ENCODE assay signal across 8 cellular contexts in the genomic region with DNA sequence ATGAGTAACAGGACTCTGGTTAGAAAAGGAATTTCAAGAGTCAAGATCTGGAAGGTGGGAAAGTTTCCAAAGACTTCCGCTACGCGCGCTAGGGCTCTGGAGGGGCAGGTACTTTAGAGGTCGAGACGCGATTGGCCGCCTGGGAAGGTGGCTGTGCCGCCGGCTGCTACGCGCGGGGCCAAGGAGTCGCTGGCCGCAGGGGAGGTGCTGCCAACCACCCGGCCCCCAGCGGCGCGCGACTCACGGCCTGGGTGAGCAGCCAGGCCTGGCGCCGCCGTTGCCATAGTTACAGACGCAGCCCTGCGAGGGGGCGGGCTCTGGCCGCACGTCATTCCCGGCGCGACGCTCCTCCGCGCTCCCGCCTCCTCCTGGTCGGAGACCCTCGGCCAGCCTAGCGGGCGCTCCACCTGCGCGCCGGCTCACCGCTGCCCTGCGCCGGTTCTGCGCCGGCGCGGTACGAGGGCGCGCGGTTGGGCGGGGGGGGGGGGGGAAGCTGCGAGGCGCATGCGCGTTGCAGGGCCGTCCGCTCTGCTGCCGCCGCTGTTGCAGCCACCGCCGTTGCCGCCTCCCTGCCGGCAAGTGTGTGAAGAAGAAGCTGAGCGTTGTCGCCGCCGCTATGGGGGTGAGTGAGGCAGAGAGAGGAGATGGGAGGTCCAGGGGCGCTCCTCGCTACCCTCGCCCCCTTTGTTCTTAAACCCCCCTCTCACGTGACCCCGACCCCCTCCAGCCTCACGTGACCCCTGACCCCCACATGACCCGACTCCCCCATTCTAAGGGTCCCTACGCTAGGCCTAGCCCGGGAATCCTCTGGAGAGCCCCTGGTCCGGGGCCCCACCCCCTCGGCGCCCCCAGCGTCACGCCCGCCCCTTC. TPM values are rescaled to one million over a fixed set of nuclear protein-coding genes. Genes with fewer than 3 reads are reported as not detected.
DNase-seq lines count a peak whose midpoint lies in the region; ATAC-seq lines count a peak whose summit lies in the region.

TSS of gene NAA40 (plus strand) at position 522 of the 870 bp plus-strand sequence. CDS start at position 617, 95 bp downstream.

- DNase-seq in DMS153 treated with DMSO at 0.1 percent for 48 hours (lab: John Stamatoyannopoulos, UW; ENCODE audit: unreplicated experiment), result peak; percentile 95
- DNase-seq in OCI-M1 (lab: John Stamatoyannopoulos, UW), result peak; percentile 97
- DNase-seq in activated T-cell treated with anti-CD3 and anti-CD28 coated beads for 24 hours (ENCODE audit: low read depth), result peak; percentile 90
- peak; percentile 74 for DNase-seq in epithelial cell of prostate (ENCODE audit: low read depth, low spot score)
- peak; percentile 95 for DNase-seq in stimulated activated CD8-positive, alpha-beta memory T cell treated with anti-CD3 and anti-CD28 coated beads, Interleukin-4, amount 100 ng/mL, for 48 hours

- ATAC-seq in GM21576 (IDR thresholded peaks at IDR 0.05; ENCODE audit: unreplicated experiment), result peak; percentile 89

- no peaks in the 10 kb centered on the region for H3K27me3 ChIP-seq in mucosa of stomach (ENCODE audit: control insufficient read depth, insufficient read depth, low read length)

- H3K4me3 ChIP-seq in mucosa of stomach (ENCODE audit: low read length), result peak within 1 kb of the TSS; percentile 45

- H3K4me1 ChIP-seq in mucosa of stomach (ENCODE audit: control insufficient read depth, insufficient read depth, low read length), result peaks cover 5% of the 10 kb centered on the region

- H3K27ac ChIP-seq in epithelial cell of prostate, result peak within 1 kb of the TSS; percentile 40

- no peaks in the 10 kb centered on the region for H3K9me3 ChIP-seq in mucosa of stomach (ENCODE audit: control insufficient read depth, low read length)

- H3K9ac ChIP-seq in mucosa of stomach (ENCODE audit: low read length), result peak within 1 kb of the TSS; percentile 80

- peak within 1 kb of the TSS; percentile 82 to 97 (median 89) for H3K4me3 Mint-ChIP-seq in IgD-negative memory B cell

- H3K36me3 Mint-ChIP-seq in IgD-negative memory B cell, result no peaks in the 10 kb centered on the region

- H3K27me3 Mint-ChIP-seq in IgD-negative memory B cell, result no peaks in the 10 kb centered on the region

- no peaks in the 10 kb centered on the region for H3K9me3 Mint-ChIP-seq in IgD-negative memory B cell

- H3K4me1 Mint-ChIP-seq in IgD-negative memory B cell, result peaks cover 21 to 24% (median 22%) of the 10 kb centered on the region in 3 donors

- H3K27ac Mint-ChIP-seq in IgD-negative memory B cell, result peak within 1 kb of the TSS; percentile 87 to 99 (median 89)

- no peaks in the 10 kb centered on the region for H3K36me3 ChIP-seq in mucosa of stomach (ENCODE audit: control insufficient read depth, insufficient read depth, low read length)

RNA-seq across cellular contexts. Expression of gene NAA40, which starts in this region (rescaled TPM):
- 13.9 TPM for polyA plus RNA-seq in IgD-negative memory B cell

Comparison
In these comparisons a context has a peak if more than half of its experiments do, and no peak if none do; other contexts are left out.
1. Peak in every context shown above with its lines: DNase-seq, ATAC-seq, H3K4me3 ChIP-seq and H3K27ac ChIP-seq.